18 cellular contexts compared by ENCODE assay signal in the genomic region with DNA sequence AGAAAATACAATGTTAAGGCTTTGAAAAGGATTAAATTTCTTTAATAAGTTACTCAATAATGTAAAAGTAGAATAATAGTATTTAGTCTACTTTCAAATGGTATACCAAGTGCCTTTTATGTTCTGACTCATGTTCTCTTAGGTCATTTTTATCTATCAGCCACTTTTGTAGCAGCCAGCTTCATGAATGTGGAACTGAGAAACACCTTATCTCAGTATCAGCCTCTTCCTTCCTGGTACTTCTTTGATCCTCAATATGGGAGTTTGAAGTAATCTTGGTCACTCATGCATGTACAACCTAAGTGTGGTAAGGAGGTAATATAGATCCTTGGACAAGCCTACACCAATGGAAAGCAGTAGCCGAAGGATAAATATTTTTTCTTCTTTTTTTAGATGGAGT.
DNase-seq lines count a peak whose midpoint lies in the region; ATAC-seq, FAIRE-seq and TF ChIP-seq lines count a peak whose summit lies in the region.
"Had no signal": no experiment of that assay in that cellular context is flagged by ENCODE, and none has a peak within 500 bp of the region (broad histone marks: within the 10 kb centered on the region; RNA-seq: fewer than 3 reads in every experiment).

No MANE protein-coding gene starts in this region.

- H3K4me2 ChIP-seq in GM12878 (ENCODE audit: control insufficient read depth, insufficient read depth), result no peak overlapping the region
- H3K4me2 ChIP-seq in H9 (ENCODE audit: insufficient read depth, insufficient read length, low read length), result no peak overlapping the region

- RAD21 ChIA-PET in GM12878 (lab: Charles Lee; ENCODE audit: unreplicated experiment), result no interaction called here

- H3K18ac ChIP-seq in H9 (ENCODE audit: insufficient read length, low read depth, low read length), result no peak overlapping the region

- H3K23ac ChIP-seq in H9 (ENCODE audit: insufficient read length, low read depth, low read length), result no peak overlapping the region

- H3K27ac Mint-ChIP-seq in H9, result no peak overlapping the region
- H3K27ac Mint-ChIP-seq: CD8-positive, alpha-beta T cell; T-helper 17 cell had no signal

- TF ChIP-seq CTCF in GM12878 (IDR thresholded peaks at IDR 0.05 in 2 of 3, conservative IDR thresholded peaks at IDR 0.05 in 1 of 3; ENCODE audit: control insufficient read depth in 2 of 3, extremely low read depth in 1 of 3, insufficient read depth in 1 of 3, low read depth in 3 of 3, low read length in 3 of 3) (no peak), H9 (conservative IDR thresholded peaks at IDR 0.05) (no peak)

- H3K79me2 ChIP-seq in GM12878 (ENCODE audit: control insufficient read depth, insufficient read depth, low read length) (no peaks in the 10 kb centered on the region), H9 (ENCODE audit: insufficient read depth, low read length) (no peaks in the 10 kb centered on the region)

- H3K4me1 Mint-ChIP-seq in H9, result no peaks in the 10 kb centered on the region; a peak in 1 of 4 replicates
- H3K4me1 Mint-ChIP-seq: T-helper 17 cell had no signal

- H4K91ac ChIP-seq in H9 (ENCODE audit: insufficient read length, low read depth, low read length), result no peak overlapping the region

- in situ Hi-C loops in GM12878 (cut with MboI), result no loop called here

- no peaks in the 10 kb centered on the region for H3K36me3 ChIP-seq in GM12878 (ENCODE audit: control insufficient read depth in 2 of 2, insufficient read depth in 2 of 2, low read length in 1 of 2)

- no peak overlapping the region for H3K4me3 Mint-ChIP-seq in H9
- H3K4me3 Mint-ChIP-seq: CD8-positive, alpha-beta T cell; T-helper 17 cell had no signal

- H3K4ac ChIP-seq in H9 (ENCODE audit: low read depth, low read length), result no peak overlapping the region

- peak; percentile 54 for ATAC-seq in GM19043 (IDR thresholded peaks at IDR 0.05; ENCODE audit: low read depth, unreplicated experiment)
- ATAC-seq in HG02610 (IDR thresholded peaks at IDR 0.05; ENCODE audit: unreplicated experiment), result peak; percentile 76
- peak; percentile 69 for ATAC-seq in HG03175 (IDR thresholded peaks at IDR 0.05; ENCODE audit: unreplicated experiment)
- ATAC-seq in GM12878, result peak; percentile 81
- ATAC-seq: CD8-positive, alpha-beta T cell; T-helper 17 cell had no signal

- POLR2A ChIA-PET in GM12878 (lab: Charles Lee), result no interaction called here

- H2BK20ac ChIP-seq in H9 (ENCODE audit: low read depth, low read length, poor library complexity, severe bottlenecking), result no peak overlapping the region

- no peak for FAIRE-seq in GM12878 (lab: Jason Lieb, UNC)
- FAIRE-seq: H54, TTC549 had no signal

- H2BK5ac ChIP-seq in H9 (ENCODE audit: insufficient read length, low read length), result no peak overlapping the region

- H3K27me3 ChIP-seq in GM12878 (replicated peaks in 1 of 2; ENCODE audit: control insufficient read depth in 2 of 2, insufficient read depth in 2 of 2, low read length in 1 of 2) (no peaks in the 10 kb centered on the region), H9 (ENCODE audit: insufficient read depth, low read length) (no peaks in the 10 kb centered on the region)

- no peaks in the 10 kb centered on the region for H3K23me2 ChIP-seq in H9 (ENCODE audit: insufficient read length, low read depth, low read length, poor library complexity, severe bottlenecking)

- 0 out of 4 replicates have a peak, but pooled peaks of 1 of the 2 experiments have one; percentile 23 for TF ChIP-seq EP300 in GM12878 (IDR thresholded peaks at IDR 0.05; ENCODE audit: borderline replicate concordance in 1 of 2, control insufficient read depth in 1 of 2, low read depth in 2 of 2, low read length in 2 of 2)

- no peak overlapping the region for H3T11ph ChIP-seq in H9 (ENCODE audit: low read length)

- SMC1A ChIA-PET in GM12878 (lab: Charles Lee; ENCODE audit: uncharacterized antibody, unreplicated experiment), result interaction anchor here (0.5 to 1.1 kb wide), 2 partner anchors 11 to 171 kb away, joined by 3 read pairs; no protein-coding TSS in a partner anchor

- H4K8ac ChIP-seq in H9 (replicated peaks; ENCODE audit: insufficient read length, low read depth, low read length), result no peak overlapping the region

- intact Hi-C loops in GM12878 (cut with micrococcal nuclease; ENCODE audit: unreplicated experiment), result no loop called here

- DNase-seq in GM12878 (ENCODE audit: low read depth, low spot score) (no peak), AG08395 (ENCODE audit: low spot score) (no peak), H9 (no peak)
- DNase-seq in activated naive CD4-positive, alpha-beta T cell treated with anti-CD3 and anti-CD28 coated beads, Interleukin-2, amount 50 U/mL, for 16 hours, result no peak
- DNase-seq: CD8-positive, alpha-beta T cell; DMS 273 treated with DMSO at 0.1 percent for 48 hours; KG1; NCI-H1092 treated with DMSO at 0.1 percent for 48 hours; NCI-H1694; NCI-H446 treated with DMSO at 0.1 percent for 48 hours; NCI-H774; SHP77 treated with DMSO at 0.1 percent for 48 hours; T-helper 17 cell had no signal

- no peaks in the 10 kb centered on the region for H4K20me1 ChIP-seq in GM12878 (ENCODE audit: control insufficient read depth, insufficient read depth)
- H4K20me1 ChIP-seq in H9 (ENCODE audit: control insufficient read depth, insufficient read depth, insufficient read length), result no peaks in the 10 kb centered on the region

- CTCF ChIA-PET in GM12878 (lab: Yijun Ruan, JAX), result no interaction called here

- H2AK5ac ChIP-seq in H9 (ENCODE audit: insufficient read length, low read length), result no peak overlapping the region

- no peaks in the 10 kb centered on the region for H3K79me1 ChIP-seq in H9 (ENCODE audit: insufficient read depth, low read depth, low read length, poor library complexity, severe bottlenecking)

- H3K27ac ChIP-seq in GM12878 (ENCODE audit: control insufficient read depth, insufficient read depth) (no peak overlapping the region), H9 (ENCODE audit: insufficient read length, low read depth, low read length) (no peak overlapping the region)

- no peaks in the 10 kb centered on the region for H3K36me3 Mint-ChIP-seq in H9 (ENCODE audit: insufficient read depth in 1 of 3, low read depth in 3 of 3)
- H3K36me3 Mint-ChIP-seq: CD8-positive, alpha-beta T cell had no signal

- H4K5ac ChIP-seq in H9 (ENCODE audit: insufficient read length, low read depth, low read length), result no peak overlapping the region

- H3K9me3 ChIP-seq in GM12878 (replicated peaks; ENCODE audit: control insufficient read depth, insufficient read depth, low read length), result no peaks in the 10 kb centered on the region
- H3K9me3 ChIP-seq in H9 (ENCODE audit: control insufficient read depth, low read depth, low read length), result no peaks in the 10 kb centered on the region

- H3K56ac ChIP-seq in H9 (ENCODE audit: insufficient read length, low read depth, low read length), result no peak overlapping the region

- no peaks in the 10 kb centered on the region for H3K27me3 Mint-ChIP-seq in H9 (ENCODE audit: low read depth)
- H3K27me3 Mint-ChIP-seq: T-helper 17 cell had no signal

- no peak overlapping the region for H2BK12ac ChIP-seq in H9 (ENCODE audit: insufficient read length, low read depth, low read length)

- no peak overlapping the region for H2BK15ac ChIP-seq in H9 (ENCODE audit: low read depth, low read length)

- 0% methylated on average over 1 of the region's 1 CpG for WGBS in GM12878 (ENCODE audit: insufficient coverage, insufficient replicate concordance, low lambda C conversion rate, missing lambda C conversion rate)
- no CpG with 5 or more reads among the region's 1 CpG for WGBS in H9 (ENCODE audit: extremely low coverage, insufficient read length, low lambda C conversion rate)

- no peaks in the 10 kb centered on the region for H3K9me3 Mint-ChIP-seq in H9

- H3K9ac ChIP-seq in GM12878 (ENCODE audit: control insufficient read depth, insufficient read depth, low read length), result no peak overlapping the region
- H3K9ac ChIP-seq in H9 (ENCODE audit: extremely low read depth, insufficient read length, low read length), result no peak overlapping the region

- H2AFZ ChIP-seq in GM12878 (ENCODE audit: control insufficient read depth, low read depth, low read length) (no peak overlapping the region), H9 (ENCODE audit: low read length) (no peak overlapping the region)

- H3K4me1 ChIP-seq in GM12878 (ENCODE audit: control insufficient read depth, insufficient read depth, low read length) (no peaks in the 10 kb centered on the region), H9 (ENCODE audit: insufficient read depth, low read length) (no peaks in the 10 kb centered on the region)

- BruUV-seq in GM12878 (replicated peaks; lab: Mats Ljungman, UMichigan), result no TSS peak

- no peak overlapping the region for H3K4me3 ChIP-seq in GM12878

- no peak overlapping the region for H2BK120ac ChIP-seq in H9 (ENCODE audit: low read depth, low read length, poor library complexity, severe bottlenecking)

- H3K14ac ChIP-seq in H9 (ENCODE audit: insufficient read depth, low read length), result no peak overlapping the region

- TF ChIP-seq POLR2A in GM12878 (IDR thresholded peaks at IDR 0.05; ENCODE audit: low read depth, low read length), result no peak

- TF ChIP-seq RAD21 in GM12878 (IDR thresholded peaks at IDR 0.05; ENCODE audit: insufficient read depth, low read depth, low read length), result no peak

TF ChIP-seq in GM12878, 131 proteins besides CTCF, POLR2A, EP300 and RAD21 (continues in another document):
- TF ChIP-seq NR2F1 (conservative IDR thresholded peaks at IDR 0.05) (no peak), IKZF1 (conservative IDR thresholded peaks at IDR 0.05) (peak; percentile 83), DPF2 (IDR thresholded peaks at IDR 0.05) (peak; percentile 75; the same call in 1 of the 2 replicates), RELB (IDR thresholded peaks at IDR 0.05; ENCODE audit: low read depth) (0 out of 2 replicates have a peak, but pooled peaks have one; percentile 62), TCF7 (IDR thresholded peaks at IDR 0.05; ENCODE audit: borderline replicate concordance) (peak; percentile 42; the same call in 1 of the 2 replicates), HDGF (IDR thresholded peaks at IDR 0.05) (no peak), NRF1 (conservative IDR thresholded peaks at IDR 0.05; ENCODE audit: low read depth, low read length) (no peak), SPI1 (IDR thresholded peaks at IDR 0.05; ENCODE audit: borderline replicate concordance, insufficient read depth, low read depth, low read length) (peak; percentile 58; the same call in 1 of the 2 replicates), ATF7 (IDR thresholded peaks at IDR 0.05; ENCODE audit: low read depth) (peak; percentile 59; the same call in 1 of the 2 replicates)
